In genomic region chr11:67372993-67373915, GRCh38 we compare ENCODE assay signal across 8 cellular contexts. TPM values are rescaled to one million over a fixed set of nuclear protein-coding genes. Genes with fewer than 3 reads are reported as not detected.
DNase-seq lines count a peak whose midpoint lies in the region; ATAC-seq and TF ChIP-seq lines count a peak whose summit lies in the region.

TSS of gene CLCF1 (minus strand) at chr11:67373598. CDS start at chr11:67373539, 59 bp downstream.

- H3K9ac ChIP-seq in GM23248 = peak within 1 kb of the TSS; percentile 100
- H3K9ac ChIP-seq in parathyroid adenoma = no peak within 1 kb of the TSS

- TF ChIP-seq CTCF in parathyroid adenoma (IDR thresholded peaks at IDR 0.05) = no peak

- DNase-seq in AG08395 (ENCODE audit: low spot score) (peak; percentile 90), GM23248 (peak; percentile 94), RKO (ENCODE audit: low spot score) (peak; percentile 70), glomerular visceral epithelial cell (ENCODE audit: extremely low spot score) (peak; percentile 96)
- peak; percentile 75 for DNase-seq in activated naive CD4-positive, alpha-beta T cell treated with Interleukin-2 at 50 U/mL for 16 hours

- H2AFZ ChIP-seq in GM23248 = no peak within 1 kb of the TSS
- H2AFZ ChIP-seq in parathyroid adenoma = peak within 1 kb of the TSS; percentile 48

- no peak for ATAC-seq in HG03280 (IDR thresholded peaks at IDR 0.05; ENCODE audit: unreplicated experiment)
- no peak for ATAC-seq in HG03039 (IDR thresholded peaks at IDR 0.05; ENCODE audit: unreplicated experiment)

- in situ Hi-C loops in GM23248 (cut with MboI) = no loop called here

- peaks cover 47% of the 10 kb centered on the region for H3K4me1 ChIP-seq in GM23248 (ENCODE audit: insufficient read depth)
- H3K4me1 ChIP-seq in parathyroid adenoma = no peaks in the 10 kb centered on the region

- 0 out of 2 replicates have a peak, but pooled peaks cover 5% of the 10 kb centered on the region for H3K36me3 ChIP-seq in GM23248 (ENCODE audit: low read depth)
- no peaks in the 10 kb centered on the region for H3K36me3 ChIP-seq in parathyroid adenoma (ENCODE audit: control insufficient read depth, insufficient read depth, low read length)

- H3K9me2 ChIP-seq in GM23248 (ENCODE audit: insufficient read depth) = no peaks in the 10 kb centered on the region

- H3K79me2 ChIP-seq in GM23248 (ENCODE audit: insufficient read depth) (peaks cover 46% of the 10 kb centered on the region), parathyroid adenoma (no peaks in the 10 kb centered on the region)

- WGBS in GM23248 (ENCODE audit: low coverage in 1 of 2, low lambda C conversion rate in 2 of 2, missing lambda C conversion rate in 2 of 2), 2 experiments = 1% methylated on average over 27 to 73 of the region's 88 CpGs

- H3K4me2 ChIP-seq in GM23248 (ENCODE audit: unreplicated experiment) (peak within 1 kb of the TSS; percentile 79), parathyroid adenoma (ENCODE audit: low read length) (peak within 1 kb of the TSS; percentile 69)

- H3K27me3 ChIP-seq in GM23248 (replicated peaks; ENCODE audit: insufficient read depth) (no peaks in the 10 kb centered on the region), parathyroid adenoma (ENCODE audit: control insufficient read depth, insufficient read depth, low read length) (no peaks in the 10 kb centered on the region)

- peak within 1 kb of the TSS; percentile 98 for H3K27ac ChIP-seq in GM23248
- no peak within 1 kb of the TSS for H3K27ac ChIP-seq in parathyroid adenoma

- peaks cover 13% of the 10 kb centered on the region for H4K20me1 ChIP-seq in GM23248 (ENCODE audit: insufficient read depth)

- H3F3A ChIP-seq in GM23248 (ENCODE audit: insufficient read depth) = peaks cover 14% of the 10 kb centered on the region; the same call in 1 of the 2 replicates

- H3K4me3 ChIP-seq in GM23248 (peak within 1 kb of the TSS; percentile 81), parathyroid adenoma (ENCODE audit: low read depth, low read length) (peak within 1 kb of the TSS; percentile 53)

- H3K9me3 ChIP-seq in GM23248 (ENCODE audit: low read depth) (no peaks in the 10 kb centered on the region), parathyroid adenoma (ENCODE audit: control insufficient read depth, low read length) (no peaks in the 10 kb centered on the region)

RNA-seq across cellular contexts. Expression of gene CLCF1, which starts in this region (rescaled TPM):
- 33.0 and 39.1 TPM in 2 replicates for total RNA-seq in GM23248 (2014; rRNA removed; shearing (Covaris generic))
- polyA plus RNA-seq in GM23248 (2016; fragmentation: Nextera tagmentation; extraction: Ambion mirVana) = 20.0 and 21.1 TPM in 2 replicates
